In genomic region chr18:63203497-63203896, GRCh38 we compare ENCODE assay signal across 14 cellular contexts.
"Had no signal": no experiment of that assay in that cellular context is flagged by ENCODE, and none has a peak within 500 bp of the region (broad histone marks: within the 10 kb centered on the region; RNA-seq: fewer than 3 reads in every experiment).

No MANE protein-coding gene starts in this region.

- H3K36me3 ChIP-seq: adrenal gland, left lung, ovary, sigmoid colon had no signal

- H3K9me3 Mint-ChIP-seq: neural crest cell had no signal

- DNase-seq: activated CD4-positive, alpha-beta T cell treated with anti-CD3 and anti-CD28 coated beads, Interleukin-2, amount 50 U/mL, for 4 hours; activated effector memory CD4-positive, alpha-beta T cell treated with Interleukin-2 at 50 U/mL for 16 hours; adrenal gland; foreskin keratinocyte; islet precursor cell; left lung; ovary; sigmoid colon; stimulated activated CD4-positive, alpha-beta T cell treated with anti-CD3 and anti-CD28 coated beads, Interleukin-2, amount 100 ng/mL, for 24 hours; stimulated activated naive CD4-positive, alpha-beta T cell treated with Interleukin-2 at 50 U/mL for 16 hours had no signal

- H3K9me3 ChIP-seq: adrenal gland, left lung, ovary, sigmoid colon had no signal

- H3K27me3 ChIP-seq: adrenal gland, left lung, ovary, sigmoid colon had no signal

- H3K4me3 Mint-ChIP-seq: neural crest cell had no signal

- H3K4me3 ChIP-seq: adrenal gland, left lung, ovary, sigmoid colon had no signal

- ATAC-seq: foreskin keratinocyte, left lung had no signal

- FAIRE-seq: colon, endothelial cell of umbilical vein, TTC549 had no signal

- H3K27ac ChIP-seq: adrenal gland, foreskin keratinocyte, left lung, ovary, sigmoid colon had no signal

- H3K4me1 ChIP-seq: adrenal gland, foreskin keratinocyte had no signal
